ENCODE assay signal across 13 cellular contexts in the genomic region with DNA sequence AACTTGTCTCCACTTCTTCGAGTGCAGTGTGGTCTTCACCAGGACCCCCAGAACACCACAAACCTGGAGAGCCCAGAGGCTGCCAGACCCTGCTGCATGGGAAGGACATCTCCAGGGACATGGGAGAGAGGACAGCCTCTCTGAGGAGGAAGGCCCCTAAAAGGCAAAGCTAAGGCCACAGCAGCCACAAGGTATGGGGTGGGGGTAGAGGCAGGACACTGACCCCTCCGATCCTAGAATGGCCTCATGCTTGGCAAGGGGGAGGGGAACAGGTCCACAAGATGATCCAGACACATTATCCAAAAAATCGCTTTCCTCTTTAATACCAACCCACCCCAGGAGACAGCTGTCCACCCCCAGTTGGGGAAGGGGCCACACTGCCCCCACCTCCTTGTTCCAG. TPM values are rescaled to one million over a fixed set of nuclear protein-coding genes. Genes with fewer than 3 reads are reported as not detected.
DNase-seq lines count a peak whose midpoint lies in the region; ATAC-seq and TF ChIP-seq lines count a peak whose summit lies in the region.
"Had no signal": no experiment of that assay in that cellular context is flagged by ENCODE, and none has a peak within 500 bp of the region (broad histone marks: within the 10 kb centered on the region; RNA-seq: fewer than 3 reads in every experiment).

No MANE protein-coding gene starts in this region.

- H3K4me3 Mint-ChIP-seq in CD8-positive, alpha-beta memory T cell = peak overlapping the region; percentile 47 to 98 (median 89)
- no peak overlapping the region for H3K4me3 Mint-ChIP-seq in activated naive CD8-positive, alpha-beta T cell treated with anti-CD3 and anti-CD28 coated beads, Interleukin-2, amount 50 U/mL, for 24 hours
- H3K4me3 Mint-ChIP-seq: endodermal cell had no signal

- no CpG with 5 or more reads among the region's 3 CpGs for WGBS in neuronal stem cell (ENCODE audit: extremely low coverage in 2 of 2, insufficient read length in 2 of 2, insufficient replicate concordance in 1 of 2), 2 donors

- ATAC-seq in activated naive CD8-positive, alpha-beta T cell treated with anti-CD3 and anti-CD28 coated beads, Interleukin-2, amount 50 U/mL, for 24 hours = no peak
- ATAC-seq: K562 had no signal

- H4K8ac ChIP-seq in neuronal stem cell (ENCODE audit: low read depth, low read length) = no peak overlapping the region

- H2BK12ac ChIP-seq in neuronal stem cell (ENCODE audit: low read length) = no peak overlapping the region

- TF ChIP-seq POLR2A in uterus (IDR thresholded peaks at IDR 0.05) = no peak

- H3K79me2 ChIP-seq in Karpas-422 (ENCODE audit: low read length) = peaks cover 14% of the 10 kb centered on the region

- H4K20me1 ChIP-seq in Karpas-422 (ENCODE audit: insufficient read depth, low read depth, low read length) = peaks cover 22% of the 10 kb centered on the region

- H3K14ac ChIP-seq in neuronal stem cell (ENCODE audit: low read length) = peak overlapping the region; percentile 50

- no peak overlapping the region for H2BK5ac ChIP-seq in neuronal stem cell (ENCODE audit: low read length)

- H3K36me3 Mint-ChIP-seq in CD8-positive, alpha-beta memory T cell = peaks cover 0 to 86% (median 17%) of the 10 kb centered on the region in 3 donors
- H3K36me3 Mint-ChIP-seq in activated naive CD8-positive, alpha-beta T cell treated with anti-CD3 and anti-CD28 coated beads, Interleukin-2, amount 50 U/mL, for 24 hours (ENCODE audit: low read depth) = peaks cover 42% of the 10 kb centered on the region

- POLR2A ChIA-PET in CD8-positive, alpha-beta memory T cell (lab: Charles Lee) = interaction anchor here (0.9 to 2.7 kb wide), 4 partner anchors 9 to 29 kb away, joined by 3 to 24 read pairs (median 6); a partner anchor contains a TSS

- H3K27ac ChIP-seq in CD8-positive, alpha-beta memory T cell (ENCODE audit: low read depth, low read length) = no peak overlapping the region
- peak overlapping the region; percentile 93 for H3K27ac ChIP-seq in Karpas-422 (ENCODE audit: low read length)
- H3K27ac ChIP-seq in neuronal stem cell (replicated peaks; ENCODE audit: low read length) = no peak overlapping the region
- no peak overlapping the region for H3K27ac ChIP-seq in uterus

- H3K36me3 ChIP-seq in CD8-positive, alpha-beta memory T cell (ENCODE audit: insufficient read depth, low read length) = peaks cover 29% of the 10 kb centered on the region
- peaks cover 26% of the 10 kb centered on the region for H3K36me3 ChIP-seq in Karpas-422 (ENCODE audit: insufficient read depth, low read length)
- peaks cover 45 to 77% of the 10 kb centered on the region in 2 donors for H3K36me3 ChIP-seq in neuronal stem cell (replicated peaks in 1 of 2; ENCODE audit: control insufficient read depth in 2 of 2, insufficient read depth in 2 of 2, low read length in 2 of 2)
- no peaks in the 10 kb centered on the region for H3K36me3 ChIP-seq in uterus

- no peak overlapping the region for H3K23ac ChIP-seq in neuronal stem cell (ENCODE audit: low read depth, low read length, poor library complexity)

- H3K4me3 ChIP-seq in CD8-positive, alpha-beta memory T cell (ENCODE audit: low read length) = no peak overlapping the region
- H3K4me3 ChIP-seq in Karpas-422 (ENCODE audit: low read length) = no peak overlapping the region
- H3K4me3 ChIP-seq in neuronal stem cell (ENCODE audit: low read length in 2 of 2) = no peak overlapping the region
- no peak overlapping the region for H3K4me3 ChIP-seq in uterus
- H3K4me3 ChIP-seq: gastrocnemius medialis, K562 had no signal

- H3K4me1 Mint-ChIP-seq in CD8-positive, alpha-beta memory T cell = peaks cover 46 to 79% (median 61%) of the 10 kb centered on the region in 3 donors
- peaks cover 41% of the 10 kb centered on the region for H3K4me1 Mint-ChIP-seq in activated naive CD8-positive, alpha-beta T cell treated with anti-CD3 and anti-CD28 coated beads, Interleukin-2, amount 50 U/mL, for 24 hours

- peaks cover 40% of the 10 kb centered on the region for H3K4me1 ChIP-seq in CD8-positive, alpha-beta memory T cell (ENCODE audit: insufficient read depth, low read length)
- peaks cover 55% of the 10 kb centered on the region for H3K4me1 ChIP-seq in Karpas-422 (ENCODE audit: low read length)
- peaks cover 12 to 18% of the 10 kb centered on the region in 2 donors for H3K4me1 ChIP-seq in neuronal stem cell (ENCODE audit: control insufficient read depth in 2 of 2, insufficient read depth in 1 of 2, low read depth in 1 of 2, low read length in 2 of 2)
- peaks cover 0 to 5% of the 10 kb centered on the region in 2 donors for H3K4me1 ChIP-seq in uterus

- CTCF ChIA-PET in CD8-positive, alpha-beta memory T cell (lab: Charles Lee) = interaction anchor here (0.8 to 3.8 kb wide), 5 partner anchors 10 to 112 kb away, joined by 4 to 38 read pairs (median 11); a partner anchor contains a TSS

- no peak overlapping the region for H2BK120ac ChIP-seq in neuronal stem cell (ENCODE audit: low read depth, low read length)

- intact Hi-C loops in uterus (cut with DNase I; ENCODE audit: low total_unique reads) = no loop called here

- no peak overlapping the region for H2AK5ac ChIP-seq in neuronal stem cell (ENCODE audit: low read depth, low read length)

- H3K79me1 ChIP-seq in neuronal stem cell (ENCODE audit: low read depth, low read length) = peaks cover 7% of the 10 kb centered on the region

- H3K4ac ChIP-seq in neuronal stem cell (ENCODE audit: low read length) = no peak overlapping the region

- H2AFZ ChIP-seq in Karpas-422 (ENCODE audit: low read length) = no peak overlapping the region
- H2AFZ ChIP-seq in neuronal stem cell (ENCODE audit: low read length) = no peak overlapping the region

- H3K4me2 ChIP-seq in Karpas-422 (ENCODE audit: low read depth, low read length, poor library complexity, severe bottlenecking) (no peak overlapping the region), neuronal stem cell (ENCODE audit: insufficient read depth, low read length, poor library complexity, severe bottlenecking) (no peak overlapping the region)

- no peaks in the 10 kb centered on the region for H3K9me3 ChIP-seq in CD8-positive, alpha-beta memory T cell (ENCODE audit: low read length)
- H3K9me3 ChIP-seq in Karpas-422 (ENCODE audit: low read length) = no peaks in the 10 kb centered on the region
- H3K9me3 ChIP-seq in neuronal stem cell (replicated peaks in 1 of 2; ENCODE audit: control insufficient read depth in 2 of 2, insufficient read depth in 1 of 2, low read depth in 1 of 2, low read length in 2 of 2) = no peaks in the 10 kb centered on the region
- no peaks in the 10 kb centered on the region for H3K9me3 ChIP-seq in uterus
- H3K9me3 ChIP-seq: gastrocnemius medialis had no signal

- no peaks in the 10 kb centered on the region for H3K27me3 Mint-ChIP-seq in CD8-positive, alpha-beta memory T cell
- no peaks in the 10 kb centered on the region for H3K27me3 Mint-ChIP-seq in activated naive CD8-positive, alpha-beta T cell treated with anti-CD3 and anti-CD28 coated beads, Interleukin-2, amount 50 U/mL, for 24 hours

- H3K9ac ChIP-seq in Karpas-422 (ENCODE audit: low read length) (peak overlapping the region; percentile 91; the same call in 1 of the 2 replicates), neuronal stem cell (ENCODE audit: low read depth, low read length, poor library complexity) (no peak overlapping the region)

- H3K18ac ChIP-seq in neuronal stem cell (ENCODE audit: low read length) = no peak overlapping the region

- no peak for TF ChIP-seq CTCF in uterus (IDR thresholded peaks at IDR 0.05)

- no peak for DNase-seq in CD8-positive, alpha-beta memory T cell
- DNase-seq in Karpas-422 (no peak), neuronal stem cell (ENCODE audit: low spot score) (no peak), nucleus accumbens (lab: John Stamatoyannopoulos, UW) (no peak), uterus (no peak)
- no peak for DNase-seq in activated naive CD8-positive, alpha-beta T cell treated with anti-CD3 and anti-CD28 coated beads, Interleukin-2, amount 50 U/mL, for 24 hours
- no peak for DNase-seq in effector CD4-positive, alpha-beta T cell
- DNase-seq: GF-D8, HCEC 1CT, NCI-H1436 had no signal

- H4K91ac ChIP-seq in neuronal stem cell (ENCODE audit: low read depth, low read length, poor library complexity) = no peak overlapping the region

- no peaks in the 10 kb centered on the region for H3K9me2 ChIP-seq in Karpas-422 (replicated peaks; ENCODE audit: insufficient read depth, low read length)

- H2BK15ac ChIP-seq in neuronal stem cell (ENCODE audit: low read length) = no peak overlapping the region

- no peaks in the 10 kb centered on the region for H3K9me3 Mint-ChIP-seq in CD8-positive, alpha-beta memory T cell
- no peaks in the 10 kb centered on the region for H3K9me3 Mint-ChIP-seq in activated naive CD8-positive, alpha-beta T cell treated with anti-CD3 and anti-CD28 coated beads, Interleukin-2, amount 50 U/mL, for 24 hours
- H3K9me3 Mint-ChIP-seq: endodermal cell had no signal

- H3K27ac Mint-ChIP-seq in CD8-positive, alpha-beta memory T cell = peak overlapping the region in 7 of 8 donors; percentile 60 to 96 (median 92)
- H3K27ac Mint-ChIP-seq in activated naive CD8-positive, alpha-beta T cell treated with anti-CD3 and anti-CD28 coated beads, Interleukin-2, amount 50 U/mL, for 24 hours = peak overlapping the region; percentile 70
- H3K27ac Mint-ChIP-seq: endodermal cell had no signal

- no peaks in the 10 kb centered on the region for H3K27me3 ChIP-seq in CD8-positive, alpha-beta memory T cell (ENCODE audit: insufficient read depth, low read length, poor library complexity, severe bottlenecking)
- H3K27me3 ChIP-seq in Karpas-422 (ENCODE audit: low read length) (no peaks in the 10 kb centered on the region), neuronal stem cell (ENCODE audit: control insufficient read depth in 3 of 3, insufficient read depth in 3 of 3, low read depth in 1 of 3, low read length in 3 of 3) (no peaks in the 10 kb centered on the region), uterus (no peaks in the 10 kb centered on the region)
- H3K27me3 ChIP-seq: gastrocnemius medialis had no signal

RNA-seq across cellular contexts. Expression of a gene that starts 1.9 kb away (rescaled TPM):
- total RNA-seq in CD8-positive, alpha-beta memory T cell = 1 to 10 TPM; 6.1 to 7.0 TPM
- 35.3 TPM for polyA plus RNA-seq in CD8-positive, alpha-beta memory T cell
- 3.4 and 16.2 TPM in 2 replicates for total RNA-seq in Karpas-422 (2014; rRNA removed; shearing (Covaris generic); ENCODE audit: low replicate concordance)
- polyA plus RNA-seq in neuronal stem cell (2013, experiment 1 of 2) = 1.3 TPM
- 1.4 TPM for polyA plus RNA-seq in neuronal stem cell (2013, experiment 2 of 2)
- 10 to 100 TPM in 3 of 4 donors, 1 to 10 TPM in 1; 5.5 to 15.9 (median 14.3) TPM for total RNA-seq in uterus

RNA-seq across cellular contexts. Expression of a gene that starts 6.9 kb away (rescaled TPM):
- 1,000 to 10,000 TPM; 3,797 to 3,852 TPM for total RNA-seq in CD8-positive, alpha-beta memory T cell
- 7,106 TPM for polyA plus RNA-seq in CD8-positive, alpha-beta memory T cell
- 7,996 and 13,063 TPM in 2 replicates for total RNA-seq in Karpas-422 (2014; rRNA removed; shearing (Covaris generic); ENCODE audit: low replicate concordance)
- 7,654 TPM for polyA plus RNA-seq in neuronal stem cell (2013, experiment 1 of 2)
- polyA plus RNA-seq in neuronal stem cell (2013, experiment 2 of 2) = 7,710 TPM
- total RNA-seq in uterus = 1,000 to 10,000 TPM; 2,386 to 5,510 (median 4,061) TPM

RNA-seq across cellular contexts. Expression of a gene that starts 7.1 kb away (rescaled TPM):
- total RNA-seq in CD8-positive, alpha-beta memory T cell = 10 to 100 TPM; 57.2 to 58.5 TPM
- 13.4 TPM for polyA plus RNA-seq in CD8-positive, alpha-beta memory T cell
- 21.6 and 76.5 TPM in 2 replicates for total RNA-seq in Karpas-422 (2014; rRNA removed; shearing (Covaris generic); ENCODE audit: low replicate concordance)
- 41.1 TPM for polyA plus RNA-seq in neuronal stem cell (2013, experiment 1 of 2)
- polyA plus RNA-seq in neuronal stem cell (2013, experiment 2 of 2) = 41.5 TPM
- total RNA-seq in uterus = 10 to 100 TPM; 12.8 to 58.4 (median 37.5) TPM

RNA-seq across cellular contexts. Expression of a gene that starts 10.2 kb away (rescaled TPM):
- total RNA-seq in CD8-positive, alpha-beta memory T cell = 100 to 1,000 TPM; 112 to 117 TPM
- polyA plus RNA-seq in CD8-positive, alpha-beta memory T cell = 76.0 TPM
- total RNA-seq in Karpas-422 (2014; rRNA removed; shearing (Covaris generic); ENCODE audit: low replicate concordance) = 59.6 and 91.1 TPM in 2 replicates
- polyA plus RNA-seq in neuronal stem cell (2013, experiment 1 of 2) = 31.2 TPM
- polyA plus RNA-seq in neuronal stem cell (2013, experiment 2 of 2) = 30.9 TPM
- total RNA-seq in uterus = 10 to 100 TPM; 17.9 to 60.3 (median 31.7) TPM

RNA-seq across cellular contexts. Expression of a gene that starts 10.6 kb away (rescaled TPM):
- 100 to 1,000 TPM; 118 to 119 TPM for total RNA-seq in CD8-positive, alpha-beta memory T cell
- polyA plus RNA-seq in CD8-positive, alpha-beta memory T cell = 37.4 TPM
- 66.7 and 126 TPM in 2 replicates for total RNA-seq in Karpas-422 (2014; rRNA removed; shearing (Covaris generic); ENCODE audit: low replicate concordance)
- polyA plus RNA-seq in neuronal stem cell (2013, experiment 1 of 2) = 63.9 TPM
- polyA plus RNA-seq in neuronal stem cell (2013, experiment 2 of 2) = 63.8 TPM
- total RNA-seq in uterus = 10 to 100 TPM; 13.6 to 33.5 (median 21.6) TPM
